In the genomic region with DNA sequence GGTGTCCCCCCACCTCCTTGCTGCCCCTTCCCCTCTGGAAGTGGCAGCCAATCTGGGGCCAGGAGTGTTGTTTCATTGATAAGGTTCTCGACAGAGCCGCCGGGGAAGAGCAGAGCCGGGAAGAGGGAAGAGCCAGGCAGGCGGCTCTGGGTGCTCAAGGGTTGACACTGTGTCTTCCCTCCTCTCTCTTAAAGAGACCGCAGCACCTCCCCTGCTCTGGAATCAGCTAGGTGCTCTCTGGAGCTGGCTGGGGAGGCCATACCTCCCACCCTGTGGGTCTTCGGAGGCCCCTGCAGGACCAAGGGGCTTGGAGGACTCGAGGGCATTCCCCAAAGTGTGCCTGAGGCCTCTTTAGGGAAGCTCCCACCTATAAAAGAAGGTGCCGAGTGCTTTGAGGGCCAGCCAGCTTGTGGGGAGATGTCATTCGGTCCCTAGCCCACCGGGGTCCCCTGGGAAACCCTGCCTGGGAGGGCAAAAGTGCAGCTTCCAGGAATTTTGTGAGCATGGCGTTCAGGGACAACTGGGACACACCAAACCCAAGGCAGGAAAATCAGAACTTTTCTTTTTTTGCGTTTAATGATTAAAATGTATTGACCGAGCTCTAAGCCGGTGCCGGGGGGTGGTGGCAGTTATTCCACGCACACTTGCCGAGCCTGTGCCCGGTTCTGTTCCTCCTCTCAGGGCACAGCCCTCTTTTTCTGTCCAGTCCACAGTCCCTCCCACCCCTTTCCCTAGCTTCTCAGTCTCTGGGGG, we compare ENCODE assay signal across 9 cellular contexts. TPM values are rescaled to one million over a fixed set of nuclear protein-coding genes. Genes with fewer than 3 reads are reported as not detected.
DNase-seq lines count a peak whose midpoint lies in the region; TF ChIP-seq lines count a peak whose summit lies in the region.
"Had no signal": no experiment of that assay in that cellular context is flagged by ENCODE, and none has a peak within 500 bp of the region (broad histone marks: within the 10 kb centered on the region; RNA-seq: fewer than 3 reads in every experiment).

No MANE protein-coding gene starts in this region.

- TF ChIP-seq CTCF in KMS-11 (conservative IDR thresholded peaks at IDR 0.05; ENCODE audit: low read depth, low read length) = no peak
- TF ChIP-seq CTCF in mammary epithelial cell (conservative IDR thresholded peaks at IDR 0.05 in 1 of 2, IDR thresholded peaks at IDR 0.05 in 1 of 2; ENCODE audit: extremely low read depth in 1 of 2, insufficient read depth in 1 of 2, low read depth in 1 of 2, low read length in 2 of 2) = no peak
- TF ChIP-seq CTCF in mesothelial cell of epicardium (IDR thresholded peaks at IDR 0.05; ENCODE audit: unreplicated experiment) = no peak

- no peaks in the 10 kb centered on the region for H3K9me3 ChIP-seq in BLaER1
- no peaks in the 10 kb centered on the region for H3K9me3 ChIP-seq in mammary epithelial cell (replicated peaks; ENCODE audit: insufficient read depth, low read length)

- peaks cover 14% of the 10 kb centered on the region for H3K36me3 Mint-ChIP-seq in mesothelial cell of epicardium

- in situ Hi-C loops in mammary epithelial cell (cut with MboI; ENCODE audit: low sequenced_read_pairs in 2 of 2) = no loop called here

- H3K4me3 ChIP-seq in BLaER1 = peak overlapping the region; percentile 96
- no peak overlapping the region for H3K4me3 ChIP-seq in KMS-11 (IDR thresholded peaks at IDR 0.05; ENCODE audit: insufficient read depth, low read depth, low read length)
- H3K4me3 ChIP-seq in mammary epithelial cell (replicated peaks in 1 of 3; ENCODE audit: insufficient read depth in 1 of 3, low read depth in 2 of 3, low read length in 3 of 3) = peak overlapping the region; percentile 29 to 67 (median 42)

- DNase-seq in mammary epithelial cell = peak; percentile 33
- no peak for DNase-seq in mesothelial cell of epicardium (ENCODE audit: low spot score in 2 of 2, unreplicated experiment in 2 of 2)
- no peak for DNase-seq in DMS 273 (lab: John Stamatoyannopoulos, UW; ENCODE audit: unreplicated experiment)
- DNase-seq in GOT3 (lab: John Stamatoyannopoulos, UW) = no peak
- no peak for DNase-seq in NCI-H524 (lab: John Stamatoyannopoulos, UW)
- no peak for DNase-seq in DMS153 (lab: John Stamatoyannopoulos, UW)

- no peaks in the 10 kb centered on the region for H3K9me3 Mint-ChIP-seq in mesothelial cell of epicardium

- intact Hi-C loops in mammary epithelial cell (cut with micrococcal nuclease) = no loop called here

- peaks cover 49% of the 10 kb centered on the region for H3K4me1 ChIP-seq in BLaER1
- H3K4me1 ChIP-seq in KMS-11 (ENCODE audit: low read depth, poor library complexity, severe bottlenecking) = peaks cover 14% of the 10 kb centered on the region
- H3K4me1 ChIP-seq in mammary epithelial cell (ENCODE audit: insufficient read depth, low read length) = peaks cover 27% of the 10 kb centered on the region

- H3K79me2 ChIP-seq in KMS-11 (ENCODE audit: insufficient read depth, low read depth) = peaks cover 47% of the 10 kb centered on the region
- peaks cover 72% of the 10 kb centered on the region for H3K79me2 ChIP-seq in mammary epithelial cell (ENCODE audit: insufficient read depth, low read length)

- H3K9ac ChIP-seq in BLaER1 (peak overlapping the region; percentile 100), KMS-11 (no peak overlapping the region), mammary epithelial cell (ENCODE audit: insufficient read depth, low read length) (peak overlapping the region; percentile 33)

- peak overlapping the region; percentile 89 for H3K27ac Mint-ChIP-seq in mesothelial cell of epicardium

- no peaks in the 10 kb centered on the region for H3K27me3 Mint-ChIP-seq in mesothelial cell of epicardium (ENCODE audit: low read depth)

- dilution Hi-C loops in mammary epithelial cell (cut with HindIII; ENCODE audit: low sequenced_read_pairs) = no loop called here

- CTCF ChIA-PET in mammary epithelial cell (lab: Charles Lee; ENCODE audit: low non-redundant PET) = no interaction called here

- H3K27ac ChIP-seq in BLaER1 = peak overlapping the region; percentile 100
- H3K27ac ChIP-seq in KMS-11 = no peak overlapping the region
- peak overlapping the region; percentile 56 for H3K27ac ChIP-seq in mammary epithelial cell (ENCODE audit: insufficient read depth, low read depth, low read length)

- H3K4me2 ChIP-seq in BLaER1 (peak overlapping the region; percentile 93), KMS-11 (peak overlapping the region; percentile 51; the same call in 1 of the 2 replicates), mammary epithelial cell (ENCODE audit: insufficient read depth, low read depth, low read length) (peak overlapping the region; percentile 96)

- H3K27me3 ChIP-seq in BLaER1 (no peaks in the 10 kb centered on the region), KMS-11 (ENCODE audit: insufficient read depth, low read depth) (no peaks in the 10 kb centered on the region), mammary epithelial cell (ENCODE audit: insufficient read depth, low read length) (no peaks in the 10 kb centered on the region)

- H3K36me3 ChIP-seq in BLaER1 = peaks cover 37% of the 10 kb centered on the region
- H3K36me3 ChIP-seq in KMS-11 (ENCODE audit: insufficient read depth) = no peaks in the 10 kb centered on the region
- peaks cover 4% of the 10 kb centered on the region for H3K36me3 ChIP-seq in mammary epithelial cell (ENCODE audit: insufficient read depth, low read length)

- H2AFZ ChIP-seq in KMS-11 (ENCODE audit: low read depth) = no peak overlapping the region
- H2AFZ ChIP-seq in mammary epithelial cell (ENCODE audit: low read depth, low read length) = peak overlapping the region; percentile 18

- 54% methylated on average over 18 of the region's 19 CpGs for WGBS in mammary epithelial cell (ENCODE audit: low coverage, missing lambda C conversion rate)

- H3K4me1 Mint-ChIP-seq in mesothelial cell of epicardium = peaks cover 32% of the 10 kb centered on the region

- peaks cover 62% of the 10 kb centered on the region for H4K20me1 ChIP-seq in BLaER1
- no peaks in the 10 kb centered on the region for H4K20me1 ChIP-seq in KMS-11 (ENCODE audit: insufficient read depth)
- peaks cover 1% of the 10 kb centered on the region for H4K20me1 ChIP-seq in mammary epithelial cell (ENCODE audit: insufficient read depth, low read length)

- no TSS peak for BruUV-seq in mammary epithelial cell (replicated peaks; lab: Mats Ljungman, UMichigan)

- H3K4me3 Mint-ChIP-seq in mesothelial cell of epicardium = peak overlapping the region; percentile 95

RNA-seq across cellular contexts. Expression of a gene that starts 2.9 kb away (rescaled TPM):
- 10 to 100 TPM in 1 of 2 donors, 1 to 10 TPM in 1; 4.3 to 16.0 TPM for total RNA-seq in mammary epithelial cell
- 0.94 TPM for polyA plus RNA-seq in mammary epithelial cell
- polyA minus RNA-seq in mammary epithelial cell = 5.4 TPM
- total RNA-seq in mesothelial cell of epicardium = 26.5 to 27.2 TPM (median 26.8 TPM) in 3 replicates

RNA-seq across cellular contexts. Expression of a gene that starts 13.2 kb away (rescaled TPM):
- total RNA-seq in mammary epithelial cell (1 to 10 TPM; 4.4 to 6.2 TPM), mesothelial cell of epicardium (33.0 to 37.8 TPM (median 33.8 TPM) in 3 replicates)
- polyA plus RNA-seq in mammary epithelial cell = 1.4 TPM
- 0.26 TPM for polyA minus RNA-seq in mammary epithelial cell

RNA-seq across cellular contexts. Expression of a gene that starts 51.9 kb away (rescaled TPM):
- total RNA-seq in mammary epithelial cell = under 1 TPM in 1 of 2 donors, not detected in 1; 0.17 TPM
- 0.03 TPM for polyA plus RNA-seq in mammary epithelial cell
- polyA minus RNA-seq in mammary epithelial cell = not detected
- 0.16 TPM in 1 of 3 replicates, not detected in the others for total RNA-seq in mesothelial cell of epicardium
- total RNA-seq: pulmonary artery endothelial cell had no signal
